Comparison of ENCODE assay signal across 11 cellular contexts in genomic region chr12:51307655-51308593, GRCh38. TPM values are rescaled to one million over a fixed set of nuclear protein-coding genes. Genes with fewer than 3 reads are reported as not detected.
DNase-seq lines count a peak whose midpoint lies in the region; ATAC-seq, FAIRE-seq and TF ChIP-seq lines count a peak whose summit lies in the region.
"Had no signal": no experiment of that assay in that cellular context is flagged by ENCODE, and none has a peak within 500 bp of the region (broad histone marks: within the 10 kb centered on the region; RNA-seq: fewer than 3 reads in every experiment).

No MANE protein-coding gene starts in this region.

- intact Hi-C loops in pancreas (cut with DNase I) (no loop called here), posterior vena cava (cut with DNase I) (no loop called here)

- ATAC-seq in pancreas (peak in 3 of 4 donors; percentile 77 to 86 (median 85)), GM18870 (IDR thresholded peaks at IDR 0.05; ENCODE audit: unreplicated experiment) (no peak), GM21515 (IDR thresholded peaks at IDR 0.05; ENCODE audit: unreplicated experiment) (no peak), HG02759 (IDR thresholded peaks at IDR 0.05; ENCODE audit: unreplicated experiment) (no peak)
- ATAC-seq: psoas muscle had no signal

- peaks cover 0 to 2% of the 10 kb centered on the region in 2 donors for H3K4me1 ChIP-seq in esophagus (ENCODE audit: control insufficient read depth in 2 of 2, insufficient read depth in 2 of 2, low read length in 1 of 2)
- H3K4me1 ChIP-seq in pancreas, result no peaks in the 10 kb centered on the region
- H3K4me1 ChIP-seq: psoas muscle had no signal

- H3K9me3 ChIP-seq in esophagus (ENCODE audit: control insufficient read depth in 2 of 2, insufficient read depth in 1 of 2, low read depth in 1 of 2, low read length in 1 of 2), result no peaks in the 10 kb centered on the region
- H3K9me3 ChIP-seq in pancreas, result no peaks in the 10 kb centered on the region
- H3K9me3 ChIP-seq: psoas muscle had no signal

- TF ChIP-seq CTCF in RWPE1 (conservative IDR thresholded peaks at IDR 0.05; ENCODE audit: low read depth) (no peak), pancreas (IDR thresholded peaks at IDR 0.05) (no peak)

- POLR2A ChIA-PET in RWPE1 (lab: Yijun Ruan, JAX; ENCODE audit: low non-redundant PET), result no interaction called here

- H3K27me3 ChIP-seq in esophagus (ENCODE audit: control insufficient read depth in 1 of 2, insufficient read depth in 2 of 2, low read length in 2 of 2) (no peaks in the 10 kb centered on the region), pancreas (no peaks in the 10 kb centered on the region)

- H3K36me3 ChIP-seq in esophagus (ENCODE audit: control insufficient read depth in 2 of 2, insufficient read depth in 2 of 2, low read length in 1 of 2) (no peaks in the 10 kb centered on the region), pancreas (no peaks in the 10 kb centered on the region)

- WGBS in esophagus, 2 donors, result 72 to 73% methylated on average over 6 of the region's 6 CpGs
- 74% methylated on average over 6 of the region's 6 CpGs for WGBS in pancreas, 2 donors

- CTCF ChIA-PET in RWPE1 (lab: Yijun Ruan, JAX), result interaction anchor here (0.6 to 0.7 kb wide), 2 partner anchors 12 to 33 kb away, joined by 3 read pairs; no protein-coding TSS in a partner anchor

- DNase-seq in EH (ENCODE audit: low read depth) (peak; percentile 91), RWPE1 (ENCODE audit: low spot score) (peak; percentile 81), pancreas (no peak), posterior vena cava (ENCODE audit: low spot score) (no peak)
- DNase-seq: psoas muscle; stimulated activated naive CD4-positive, alpha-beta T cell treated with Interleukin-2 at 50 U/mL for 16 hours had no signal

- H3K4me3 ChIP-seq in esophagus (ENCODE audit: low read depth in 1 of 2, low read length in 2 of 2) (no peak overlapping the region), pancreas (no peak overlapping the region)
- H3K4me3 ChIP-seq: psoas muscle had no signal

- no peak for FAIRE-seq in pancreas (lab: Jason Lieb, UNC)

- no peak overlapping the region for H3K27ac ChIP-seq in RWPE1
- peak overlapping the region; percentile 79 to 82 for H3K27ac ChIP-seq in esophagus (ENCODE audit: low read depth in 2 of 2, low read length in 1 of 2)
- no peak overlapping the region for H3K27ac ChIP-seq in pancreas
- H3K27ac ChIP-seq: psoas muscle had no signal

RNA-seq across cellular contexts. Expression of gene BIN2, which starts 16.1 kb away (rescaled TPM):
- polyA plus RNA-seq in esophagus (1 to 10 TPM; 1.7 to 2.4 TPM), pancreas (1 to 10 TPM in 1 of 2 donors, under 1 TPM in 1; 0.75 to 1.1 TPM)
- total RNA-seq in pancreas (1 to 10 TPM in 3 of 6 donors, under 1 TPM in 3; 0.56 to 6.0 (median 1.2) TPM), posterior vena cava (1 to 10 TPM; 5.6 to 8.8 TPM)
- total RNA-seq: dermis microvascular lymphatic vessel endothelial cell had no signal

RNA-seq across cellular contexts. Expression of gene SMAGP, which starts 37.7 kb away (rescaled TPM):
- polyA plus RNA-seq in esophagus (100 to 1,000 TPM in 1 of 2 donors, 10 to 100 TPM in 1; 75.2 to 149 TPM), pancreas (1 to 10 TPM; 4.9 to 6.4 TPM)
- total RNA-seq in pancreas (1 to 10 TPM; 3.4 to 9.7 (median 7.2) TPM), posterior vena cava (1 to 10 TPM; 6.5 to 9.3 TPM)

RNA-seq across cellular contexts. Expression of gene CELA1, which starts 38.6 kb away (rescaled TPM):
- polyA plus RNA-seq in esophagus (not detected), pancreas (not detected)
- total RNA-seq in pancreas (not detected), posterior vena cava (not detected)
- total RNA-seq: dermis microvascular lymphatic vessel endothelial cell, psoas muscle had no signal
- polyA plus RNA-seq: psoas muscle had no signal

Comparison
In these comparisons a context has a peak if more than half of its experiments do, and no peak if none do; other contexts are left out.
1. DNase-seq: peak in EH (single experiment) and RWPE1 (single experiment); none in pancreas (0 of 6) and posterior vena cava (single experiment).
2. H3K27ac ChIP-seq: peak in esophagus (2 of 2); none in RWPE1 (single experiment) and pancreas (0 of 4).
3. ATAC-seq: peak in pancreas (3 of 4); none in GM18870 (single experiment), GM21515 (single experiment) and HG02759 (single experiment).